Comparison of ENCODE assay signal across 1 cellular context in genomic region chr10:96505150-96506136, GRCh38.
TF ChIP-seq lines count a peak whose summit lies in the region.

No MANE protein-coding gene starts in this region.

TF ChIP-seq in GM12878, 131 proteins besides CTCF, POLR2A, EP300 and RAD21 (continued from another document):
- TF ChIP-seq HSF1 (IDR thresholded peaks at IDR 0.05; ENCODE audit: low read depth, low read length) (no peak), USF2 (IDR thresholded peaks at IDR 0.05; ENCODE audit: borderline replicate concordance, low read depth, low read length) (no peak), CBX5 (IDR thresholded peaks at IDR 0.05; ENCODE audit: low read depth) (no peak), CBFB (IDR thresholded peaks at IDR 0.05; ENCODE audit: low read depth) (0 out of 2 replicates have a peak, but pooled peaks have one; percentile 40), ZBTB4 (CRISPR knock-in tag; IDR thresholded peaks at IDR 0.05) (no peak), PBX3 (IDR thresholded peaks at IDR 0.05; ENCODE audit: insufficient replicate concordance, low read depth, low read length) (no peak), CUX1 (IDR thresholded peaks at IDR 0.05; ENCODE audit: insufficient replicate concordance, low read depth, low read length) (no peak), RUNX3 (IDR thresholded peaks at IDR 0.05; ENCODE audit: low read length) (peak; percentile 83), E2F8 (IDR thresholded peaks at IDR 0.05; ENCODE audit: low read depth, partially characterized antibody) (no peak), CHD4 (IDR thresholded peaks at IDR 0.05) (no peak), TARDBP (IDR thresholded peaks at IDR 0.05; ENCODE audit: borderline replicate concordance) (no peak), HDAC6 (IDR thresholded peaks at IDR 0.05; ENCODE audit: unreplicated experiment) (no peak), TCF12 (IDR thresholded peaks at IDR 0.05; ENCODE audit: low read depth, low read length) (no peak), SIN3A (IDR thresholded peaks at IDR 0.05; ENCODE audit: low read depth, low read length) (no peak), CREM (IDR thresholded peaks at IDR 0.05; ENCODE audit: low read depth) (0 out of 2 replicates have a peak, but pooled peaks have one; percentile 23), SMC3 (IDR thresholded peaks at IDR 0.05; ENCODE audit: borderline replicate concordance, low read length) (no peak), BMI1 (IDR thresholded peaks at IDR 0.05; ENCODE audit: borderline replicate concordance) (no peak), POU2F2 (IDR thresholded peaks at IDR 0.05; ENCODE audit: borderline replicate concordance, low read depth, low read length) (no peak), BCL3 (IDR thresholded peaks at IDR 0.05; ENCODE audit: borderline replicate concordance, insufficient read depth, low read depth, low read length, poor library complexity, severe bottlenecking) (no peak)
